ENCODE assay signal across 18 cellular contexts in the genomic region with DNA sequence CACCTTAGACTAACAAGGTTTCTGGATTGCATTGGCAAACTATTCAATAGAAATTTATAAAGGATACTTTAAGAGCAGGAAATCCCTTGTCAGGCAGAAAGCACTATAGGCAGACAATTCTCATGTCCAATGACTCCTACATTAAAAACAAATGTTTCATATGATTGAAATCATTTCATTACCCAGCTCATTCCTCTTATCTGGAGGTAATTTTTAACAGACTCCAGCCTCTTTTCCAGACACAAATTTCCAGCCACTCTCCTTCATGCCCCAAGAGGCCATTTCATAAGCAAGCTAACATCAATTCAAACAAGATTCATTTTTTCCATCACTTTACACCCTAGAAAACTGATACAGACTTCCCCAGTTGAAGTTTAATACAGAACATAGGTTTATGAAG.
A peak's percentile ranks its signal among the peaks of the same experiment; 100 is the strongest.
DNase-seq lines count a peak whose midpoint lies in the region; ATAC-seq and TF ChIP-seq lines count a peak whose summit lies in the region.
"Had no signal": no experiment of that assay in that cellular context is flagged by ENCODE, and none has a peak within 500 bp of the region (broad histone marks: within the 10 kb centered on the region; RNA-seq: fewer than 3 reads in every experiment).

No MANE protein-coding gene starts in this region.

- peak; percentile 17 for DNase-seq in DMS153 (lab: John Stamatoyannopoulos, UW)
- DNase-seq in DMS153 treated with DMSO at 0.1 percent for 48 hours (lab: John Stamatoyannopoulos, UW; ENCODE audit: unreplicated experiment) = no peak
- peak; percentile 36 for DNase-seq in NCI-H1092 treated with DMSO at 0.1 percent for 48 hours (lab: John Stamatoyannopoulos, UW)
- no peak for DNase-seq in NCI-H1092 (lab: John Stamatoyannopoulos, UW)
- DNase-seq in upper lobe of left lung = no peak
- DNase-seq: AML-193; Caco-2; Calu3; CD4-positive, alpha-beta T cell; CD8-positive, alpha-beta T cell; DMS79 treated with DMSO at 0.1 percent for 48 hours; GF-D8 had no signal

- H3K4me3 ChIP-seq in upper lobe of left lung = no peak overlapping the region
- H3K4me3 ChIP-seq: A549; BLaER1 treated with 17β-estradiol and CSF1 and Interleukin-3, amounts not matched to agents 10 nM and 100 nM had no signal

- no peaks in the 10 kb centered on the region for H3K9me3 ChIP-seq in upper lobe of left lung
- H3K9me3 ChIP-seq: A549, Caco-2 had no signal

- no peaks in the 10 kb centered on the region for H3K36me3 ChIP-seq in upper lobe of left lung
- H3K36me3 ChIP-seq: BLaER1 treated with 17β-estradiol and CSF1 and Interleukin-3, amounts not matched to agents 10 nM and 100 nM had no signal

- no peak for TF ChIP-seq POLR2A in upper lobe of left lung (IDR thresholded peaks at IDR 0.05)

- no peaks in the 10 kb centered on the region for H3K4me1 ChIP-seq in upper lobe of left lung
- H3K4me1 ChIP-seq: A549; BLaER1 treated with 17β-estradiol and CSF1 and Interleukin-3, amounts not matched to agents 10 nM and 100 nM; Caco-2 had no signal

- no peak for TF ChIP-seq CTCF in upper lobe of left lung (IDR thresholded peaks at IDR 0.05)

- no peaks in the 10 kb centered on the region for H3K27me3 ChIP-seq in upper lobe of left lung
- H3K27me3 ChIP-seq: BLaER1 treated with 17β-estradiol and CSF1 and Interleukin-3, amounts not matched to agents 10 nM and 100 nM had no signal

- no peak for ATAC-seq in SK-N-SH treated with all-trans-retinoic acid at 6 μM for 48 hours
- ATAC-seq in upper lobe of left lung (ENCODE audit: low FRiP score in 2 of 2) = no peak
- no peak for ATAC-seq in GM18511 (IDR thresholded peaks at IDR 0.05; ENCODE audit: unreplicated experiment)
- ATAC-seq: A549; CD8-positive, alpha-beta T cell had no signal

- no peak overlapping the region for H3K27ac ChIP-seq in upper lobe of left lung
- H3K27ac ChIP-seq: 22Rv1; A549; BLaER1 treated with 17β-estradiol and CSF1 and Interleukin-3, amounts not matched to agents 10 nM and 100 nM; C4-2B had no signal

- TF ChIP-seq EP300 in upper lobe of left lung (IDR thresholded peaks at IDR 0.05) = no peak

TF ChIP-seq in SK-N-SH treated with all-trans-retinoic acid at 6 μM for 48 hours, 23 proteins besides CTCF, POLR2A, EP300 and RAD21:
- peak; percentile 84 for TF ChIP-seq TCF4 (CRISPR knock-in tag; IDR thresholded peaks at IDR 0.05; ENCODE audit: borderline replicate concordance)
- TF ChIP-seq, protein P1, sequence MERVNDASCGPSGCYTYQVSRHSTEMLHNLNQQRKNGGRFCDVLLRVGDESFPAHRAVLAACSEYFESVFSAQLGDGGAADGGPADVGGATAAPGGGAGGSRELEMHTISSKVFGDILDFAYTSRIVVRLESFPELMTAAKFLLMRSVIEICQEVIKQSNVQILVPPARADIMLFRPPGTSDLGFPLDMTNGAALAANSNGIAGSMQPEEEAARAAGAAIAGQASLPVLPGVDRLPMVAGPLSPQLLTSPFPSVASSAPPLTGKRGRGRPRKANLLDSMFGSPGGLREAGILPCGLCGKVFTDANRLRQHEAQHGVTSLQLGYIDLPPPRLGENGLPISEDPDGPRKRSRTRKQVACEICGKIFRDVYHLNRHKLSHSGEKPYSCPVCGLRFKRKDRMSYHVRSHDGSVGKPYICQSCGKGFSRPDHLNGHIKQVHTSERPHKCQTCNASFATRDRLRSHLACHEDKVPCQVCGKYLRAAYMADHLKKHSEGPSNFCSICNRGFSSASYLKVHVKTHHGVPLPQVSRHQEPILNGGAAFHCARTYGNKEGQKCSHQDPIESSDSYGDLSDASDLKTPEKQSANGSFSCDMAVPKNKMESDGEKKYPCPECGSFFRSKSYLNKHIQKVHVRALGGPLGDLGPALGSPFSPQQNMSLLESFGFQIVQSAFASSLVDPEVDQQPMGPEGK (CRISPR knock-in tag; IDR thresholded peaks at IDR 0.05; ENCODE audit: borderline replicate concordance) = no peak

Comparison
In these comparisons a context has a peak if more than half of its experiments do, and no peak if none do; other contexts are left out.
1. DNase-seq: peak in DMS153 (single experiment) and NCI-H1092 treated with DMSO at 0.1 percent for 48 hours (single experiment); none in DMS153 treated with DMSO at 0.1 percent for 48 hours (single experiment), NCI-H1092 (single experiment) and upper lobe of left lung (0 of 2).